ENCODE assay signal across 1 cellular context in the genomic region with DNA sequence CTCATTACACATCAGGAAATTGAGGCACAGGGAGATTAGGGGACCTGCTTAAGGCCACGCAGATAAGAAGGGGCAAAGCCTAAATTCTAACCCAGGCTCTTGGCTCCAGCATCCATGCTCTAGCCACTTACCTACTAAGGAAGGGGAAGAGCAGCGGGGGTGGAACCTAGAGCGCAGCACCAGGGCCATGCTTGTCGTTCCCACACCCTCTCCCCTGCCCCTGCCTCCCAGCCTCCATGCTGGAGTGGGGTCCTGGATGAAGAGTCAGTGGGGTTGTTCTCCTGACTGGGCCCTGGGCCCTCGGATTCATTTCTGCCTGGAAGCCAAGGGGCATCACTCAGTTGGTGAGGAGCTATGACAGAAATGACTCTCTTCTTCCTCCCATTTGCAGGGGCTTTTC.
TF ChIP-seq lines count a peak whose summit lies in the region.

No MANE protein-coding gene starts in this region.

TF ChIP-seq in H1, 55 proteins besides CTCF, POLR2A, EP300 and RAD21 (continued from another document):
- TF ChIP-seq, protein P1, sequence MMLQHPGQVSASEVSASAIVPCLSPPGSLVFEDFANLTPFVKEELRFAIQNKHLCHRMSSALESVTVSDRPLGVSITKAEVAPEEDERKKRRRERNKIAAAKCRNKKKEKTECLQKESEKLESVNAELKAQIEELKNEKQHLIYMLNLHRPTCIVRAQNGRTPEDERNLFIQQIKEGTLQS (IDR thresholded peaks at IDR 0.05; ENCODE audit: insufficient read depth, low read depth, low read length) = no peak
- no peak for TF ChIP-seq JUND (IDR thresholded peaks at IDR 0.05; ENCODE audit: low read length)
- no peak for TF ChIP-seq PHF8 (conservative IDR thresholded peaks at IDR 0.05; ENCODE audit: low read depth, low read length)
- TF ChIP-seq NANOG (IDR thresholded peaks at IDR 0.05; ENCODE audit: insufficient read depth, low read depth, low read length, poor library complexity, severe bottlenecking) = no peak
